Comparison of ENCODE assay signal across 8 cellular contexts in genomic region chr16:84925092-84925772, GRCh38.
DNase-seq lines count a peak whose midpoint lies in the region; ATAC-seq and TF ChIP-seq lines count a peak whose summit lies in the region.

No MANE protein-coding gene starts in this region.

- no peak overlapping the region for H3K4me2 ChIP-seq in DND-41 (ENCODE audit: insufficient read depth, low read length)

- no peaks in the 10 kb centered on the region for H3K79me2 ChIP-seq in DND-41 (ENCODE audit: insufficient read depth, low read length)

- H3K4me3 ChIP-seq in DND-41 (ENCODE audit: low read depth in 1 of 2, low read length in 2 of 2), result no peak overlapping the region
- no peak overlapping the region for H3K4me3 ChIP-seq in LNCaP clone FGC (ENCODE audit: low read depth, low read length)
- no peak overlapping the region for H3K4me3 ChIP-seq in mucosa of descending colon

- H4K20me1 ChIP-seq in DND-41 (ENCODE audit: insufficient read depth, low read length), result peaks cover 4% of the 10 kb centered on the region; the same call in 1 of the 2 replicates

- H3K9ac ChIP-seq in DND-41 (ENCODE audit: low read depth, low read length), result no peak overlapping the region

- ATAC-seq in DND-41 (ENCODE audit: insufficient read depth, low read depth) (peak; percentile 85), mucosa of descending colon (peak; percentile 62), GM19023 (IDR thresholded peaks at IDR 0.05; ENCODE audit: unreplicated experiment) (no peak)

- H3K27me3 ChIP-seq in DND-41 (ENCODE audit: insufficient read depth, low read length, poor library complexity), result no peaks in the 10 kb centered on the region

- no peaks in the 10 kb centered on the region for H3K36me3 ChIP-seq in DND-41 (ENCODE audit: insufficient read depth, low read length)
- H3K36me3 ChIP-seq in mucosa of descending colon (ENCODE audit: low read depth), result no peaks in the 10 kb centered on the region

- DNase-seq in DND-41, result peak; percentile 63
- no peak for DNase-seq in LNCaP clone FGC (ENCODE audit: low read depth)
- DNase-seq in activated CD4-positive, alpha-beta T cell treated with anti-CD3 and anti-CD28 coated beads for 48 hours, result peak; percentile 82
- DNase-seq in dermis blood vessel endothelial cell, result peak; percentile 67
- DNase-seq in mucosa of descending colon, result peak; percentile 59 to 83 (median 80)
- peak; percentile 20 to 48 for DNase-seq in stimulated activated CD8-positive, alpha-beta memory T cell treated with anti-CD3 and anti-CD28 coated beads, Interleukin-7, amount 100 ng/mL, for 48 hours (ENCODE audit: extremely low read depth in 1 of 2, low read depth in 1 of 2)
- DNase-seq in cerebellum (ENCODE audit: low spot score), result no peak

- no peak overlapping the region for H2AFZ ChIP-seq in DND-41 (ENCODE audit: low read depth, low read length)

- no peak overlapping the region for H3K27ac ChIP-seq in DND-41 (ENCODE audit: low read length)

- TF ChIP-seq CTCF in DND-41 (IDR thresholded peaks at IDR 0.05; ENCODE audit: borderline replicate concordance, extremely low read depth, low read length, poor library complexity, severe bottlenecking) (peak; percentile 85), LNCaP clone FGC (IDR thresholded peaks at IDR 0.05; ENCODE audit: control insufficient read depth, extremely low read depth, insufficient read depth) (peak; percentile 78), mucosa of descending colon (IDR thresholded peaks at IDR 0.05) (peak; percentile 83)

- H3K9me3 ChIP-seq in DND-41 (ENCODE audit: insufficient read depth, low read length, severe bottlenecking) (no peaks in the 10 kb centered on the region), mucosa of descending colon (no peaks in the 10 kb centered on the region)

- intact Hi-C loops in mucosa of descending colon (cut with DNase I, micrococcal nuclease), result no loop called here

- H3K4me1 ChIP-seq in DND-41 (ENCODE audit: insufficient read depth, low read length) (no peaks in the 10 kb centered on the region), mucosa of descending colon (ENCODE audit: low read depth) (peaks cover 12% of the 10 kb centered on the region)

Comparison
In these comparisons a context has a peak if more than half of its experiments do, and no peak if none do; other contexts are left out.
1. DNase-seq: peak in DND-41 (single experiment), activated CD4-positive, alpha-beta T cell treated with anti-CD3 and anti-CD28 coated beads for 48 hours (single experiment), dermis blood vessel endothelial cell (single experiment), mucosa of descending colon (3 of 3) and stimulated activated CD8-positive, alpha-beta memory T cell treated with anti-CD3 and anti-CD28 coated beads, Interleukin-7, amount 100 ng/mL, for 48 hours (2 of 2); none in LNCaP clone FGC (single experiment) and cerebellum (single experiment).
2. Peak in every context shown above with its lines, with median percentiles within 50 percentile points of each other: CTCF ChIP-seq.